13 cellular contexts compared by ENCODE assay signal in the genomic region with DNA sequence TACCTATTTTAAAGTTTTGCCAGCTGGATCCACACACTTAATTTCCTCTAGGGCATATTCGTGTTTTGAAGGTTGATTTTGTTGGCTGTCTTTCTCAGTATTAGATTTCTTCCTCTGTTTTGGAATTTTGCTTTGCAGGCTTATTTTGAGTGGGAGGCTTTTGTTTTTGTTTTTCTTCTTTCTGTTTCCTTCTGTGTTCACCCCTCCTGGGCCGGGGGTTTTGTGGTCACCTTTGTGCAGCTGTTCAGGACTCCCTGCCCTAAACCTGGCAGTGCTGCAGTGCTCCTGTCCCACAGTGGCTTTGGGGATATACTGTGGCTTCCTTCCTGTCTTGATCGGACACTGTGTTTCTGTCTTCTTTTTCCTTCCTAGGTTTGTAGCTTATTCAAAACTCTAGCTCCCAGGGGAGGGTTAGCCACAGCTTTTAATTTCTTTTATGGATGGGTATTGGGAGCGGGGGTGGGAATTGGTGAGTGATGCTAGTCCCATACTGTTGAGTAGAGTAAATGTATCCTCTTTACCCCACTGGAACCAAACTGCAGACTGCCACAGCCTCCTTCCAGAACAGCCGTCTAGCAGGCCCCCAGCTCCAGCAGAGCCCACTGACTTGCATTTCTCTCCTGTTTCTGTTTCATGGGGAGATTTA.
"Had no signal": no experiment of that assay in that cellular context is flagged by ENCODE, and none has a peak within 500 bp of the region (broad histone marks: within the 10 kb centered on the region; RNA-seq: fewer than 3 reads in every experiment).

No MANE protein-coding gene starts in this region.

- H3K27ac Mint-ChIP-seq: activated CD4-positive, alpha-beta memory T cell treated with anti-CD3 and anti-CD28 coated beads, Interleukin-2, amount 10 ng/mL, durations not matched to agents 7 days and 5 days; activated CD4-positive, alpha-beta T cell treated with anti-CD3 and anti-CD28 coated beads for 36 hours; activated naive CD4-positive, alpha-beta T cell treated with anti-CD3 and anti-CD28 coated beads for 36 hours; T-cell had no signal

- H3K9ac ChIP-seq: parathyroid adenoma had no signal

- H3K27ac ChIP-seq: esophagus squamous epithelium, heart left ventricle, parathyroid adenoma, WERI-Rb-1 had no signal

- H3K36me3 ChIP-seq: esophagus squamous epithelium, heart left ventricle, WERI-Rb-1 had no signal

- H3K4me1 Mint-ChIP-seq: activated CD4-positive, alpha-beta memory T cell treated with anti-CD3 and anti-CD28 coated beads, Interleukin-2, amount 10 ng/mL, durations not matched to agents 7 days and 5 days; activated CD4-positive, alpha-beta T cell treated with anti-CD3 and anti-CD28 coated beads for 36 hours; T-cell had no signal

- H3K27me3 ChIP-seq: esophagus squamous epithelium, heart left ventricle had no signal

- ATAC-seq: activated CD4-positive, alpha-beta T cell treated with anti-CD3 and anti-CD28 coated beads for 36 hours; heart left ventricle; left colon; T-cell had no signal

- H3K9me3 Mint-ChIP-seq: activated naive CD4-positive, alpha-beta T cell treated with anti-CD3 and anti-CD28 coated beads for 36 hours; neural crest cell had no signal

- H2AFZ ChIP-seq: parathyroid adenoma had no signal

- H3K4me3 ChIP-seq: esophagus squamous epithelium, heart left ventricle, skin epidermis had no signal

- H3K9me3 ChIP-seq: esophagus squamous epithelium had no signal

- H3K4me1 ChIP-seq: parathyroid adenoma had no signal

- H3K4me3 Mint-ChIP-seq: activated CD4-positive, alpha-beta memory T cell treated with anti-CD3 and anti-CD28 coated beads, Interleukin-2, amount 10 ng/mL, durations not matched to agents 7 days and 5 days; activated CD4-positive, alpha-beta T cell treated with anti-CD3 and anti-CD28 coated beads for 36 hours; activated naive CD4-positive, alpha-beta T cell treated with anti-CD3 and anti-CD28 coated beads for 36 hours; neural crest cell; T-cell had no signal

- H3K27me3 Mint-ChIP-seq: activated CD4-positive, alpha-beta memory T cell treated with anti-CD3 and anti-CD28 coated beads, Interleukin-2, amount 10 ng/mL, durations not matched to agents 7 days and 5 days had no signal

- H3K36me3 Mint-ChIP-seq: T-cell had no signal

- DNase-seq: activated CD4-positive, alpha-beta memory T cell treated with anti-CD3 and anti-CD28 coated beads, Interleukin-2, amount 10 ng/mL, durations not matched to agents 7 days and 5 days; activated CD4-positive, alpha-beta T cell treated with anti-CD3 and anti-CD28 coated beads for 36 hours; activated naive CD4-positive, alpha-beta T cell treated with anti-CD3 and anti-CD28 coated beads for 36 hours; caudate nucleus; esophagus squamous epithelium; foreskin melanocyte; heart left ventricle; left colon; T-cell; WERI-Rb-1 had no signal

- H3K79me2 ChIP-seq: parathyroid adenoma had no signal
